ENCODE assay signal across 20 cellular contexts in the genomic region with DNA sequence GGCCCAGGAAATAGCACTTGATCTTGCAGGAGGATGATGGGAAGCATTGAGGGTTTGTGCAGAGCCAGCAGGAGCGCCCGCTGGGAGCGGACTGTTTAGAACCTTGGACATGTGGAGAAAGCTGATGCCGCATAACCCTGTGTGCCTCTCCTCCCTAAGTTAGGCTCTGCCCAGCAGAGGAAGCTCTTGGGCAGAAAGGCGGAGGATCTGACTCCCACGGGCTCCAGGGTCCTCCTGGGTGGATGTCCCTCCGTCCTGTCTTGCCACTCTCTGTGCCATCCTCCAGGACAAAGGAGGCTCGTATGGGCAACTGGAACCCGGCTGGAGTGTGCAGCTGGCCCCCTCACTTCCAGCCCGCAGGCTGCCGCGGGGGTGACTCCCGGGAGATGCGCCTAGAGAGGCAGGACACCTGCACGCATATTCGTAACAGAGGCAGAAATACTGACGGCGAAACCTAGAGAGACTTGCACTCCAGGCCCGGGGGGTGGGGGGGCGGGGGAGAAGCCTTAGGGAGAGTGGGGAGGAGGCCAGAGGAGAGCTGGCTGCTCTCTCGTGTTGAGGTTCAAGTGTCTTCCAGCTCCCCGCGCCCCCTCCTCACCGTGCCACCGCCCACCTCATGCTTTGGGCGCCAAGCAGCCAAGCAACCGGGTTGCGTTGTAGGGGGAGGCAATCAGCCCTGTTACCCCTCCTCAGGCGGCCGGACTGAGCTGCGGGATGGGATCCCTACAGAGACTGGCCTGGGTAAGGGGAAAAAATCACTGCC. TPM values are rescaled to one million over a fixed set of nuclear protein-coding genes. Genes with fewer than 3 reads are reported as not detected.
A peak's percentile ranks its signal among the peaks of the same experiment; 100 is the strongest.
DNase-seq lines count a peak whose midpoint lies in the region; ATAC-seq and TF ChIP-seq lines count a peak whose summit lies in the region.
"Had no signal": no experiment of that assay in that cellular context is flagged by ENCODE, and none has a peak within 500 bp of the region (broad histone marks: within the 10 kb centered on the region; RNA-seq: fewer than 3 reads in every experiment).

No MANE protein-coding gene starts in this region.

- ATAC-seq in RWPE2 (ENCODE audit: low read depth) = peak; percentile 51; the same call in 2 of the 3 replicates
- no peak for ATAC-seq in stimulated activated naive B cell treated with anti-CD40 and anti-IgM and Interleukin-4, amounts not matched to agents 10 μg/mL and 1 μg/mL and 100 μg/mL, for 72 hours (replicated peaks)
- no peak for ATAC-seq in GM21529 (IDR thresholded peaks at IDR 0.05; ENCODE audit: unreplicated experiment)
- ATAC-seq: activated CD8-positive, alpha-beta T cell treated with anti-CD3 and anti-CD28 coated beads for 36 hours had no signal

- H3K27ac ChIP-seq in mammary epithelial cell (ENCODE audit: insufficient read depth, low read depth, low read length) (no peak overlapping the region), breast epithelium (no peak overlapping the region), RWPE2 (ENCODE audit: poor library complexity, severe bottlenecking) (no peak overlapping the region), iPS-18a (ENCODE audit: low read length) (no peak overlapping the region)
- H3K27ac ChIP-seq: coronary artery, sigmoid colon, thoracic aorta had no signal

- no peak for TF ChIP-seq CTCF in mammary epithelial cell (conservative IDR thresholded peaks at IDR 0.05 in 1 of 2, IDR thresholded peaks at IDR 0.05 in 1 of 2; ENCODE audit: extremely low read depth in 1 of 2, insufficient read depth in 1 of 2, low read depth in 1 of 2, low read length in 2 of 2)
- no peak for TF ChIP-seq CTCF in breast epithelium (IDR thresholded peaks at IDR 0.05)
- TF ChIP-seq CTCF in RWPE2 (IDR thresholded peaks at IDR 0.05; ENCODE audit: poor library complexity, severe bottlenecking) = no peak
- no peak for TF ChIP-seq CTCF in mesothelial cell of epicardium (IDR thresholded peaks at IDR 0.05; ENCODE audit: unreplicated experiment)

- H2AFZ ChIP-seq in mammary epithelial cell (ENCODE audit: low read depth, low read length) = peak overlapping the region; percentile 66

- no peaks in the 10 kb centered on the region for H3K36me3 Mint-ChIP-seq in stimulated activated naive B cell treated with anti-CD40 and anti-IgM and Interleukin-4, amounts not matched to agents 10 μg/mL and 1 μg/mL and 100 μg/mL, for 72 hours
- no peaks in the 10 kb centered on the region for H3K36me3 Mint-ChIP-seq in mesothelial cell of epicardium

- peaks cover 71 to 76% of the 10 kb centered on the region in 2 donors for H3K27me3 Mint-ChIP-seq in stimulated activated naive B cell treated with anti-CD40 and anti-IgM and Interleukin-4, amounts not matched to agents 10 μg/mL and 1 μg/mL and 100 μg/mL, for 72 hours
- H3K27me3 Mint-ChIP-seq in mesothelial cell of epicardium (ENCODE audit: low read depth) = peaks cover 95% of the 10 kb centered on the region

- H3K4me1 ChIP-seq in mammary epithelial cell (ENCODE audit: insufficient read depth, low read length) = peaks cover 8% of the 10 kb centered on the region
- H3K4me1 ChIP-seq in breast epithelium = no peaks in the 10 kb centered on the region
- H3K4me1 ChIP-seq in RWPE2 (ENCODE audit: insufficient read depth, poor library complexity, severe bottlenecking) = no peaks in the 10 kb centered on the region
- peaks cover 3% of the 10 kb centered on the region for H3K4me1 ChIP-seq in iPS-18a (ENCODE audit: control insufficient read depth, low read depth, low read length)

- DNase-seq in mammary epithelial cell (no peak), breast epithelium (ENCODE audit: low spot score in 2 of 2) (no peak), RWPE2 (ENCODE audit: low spot score) (no peak), superior temporal gyrus (ENCODE audit: extremely low spot score) (no peak), mesothelial cell of epicardium (ENCODE audit: low spot score in 2 of 2, unreplicated experiment in 2 of 2) (no peak)
- DNase-seq in stimulated activated naive B cell treated with anti-CD40 and anti-IgM and Interleukin-4, amounts not matched to agents 10 μg/mL and 1 μg/mL and 100 μg/mL, for 72 hours = no peak
- DNase-seq: activated CD8-positive, alpha-beta T cell treated with anti-CD3 and anti-CD28 coated beads for 36 hours; GOT3; NCI-H146; NCI-H510A; OCI-M1; sigmoid colon had no signal

- H3K36me3 ChIP-seq in mammary epithelial cell (ENCODE audit: insufficient read depth, low read length) (no peaks in the 10 kb centered on the region), breast epithelium (no peaks in the 10 kb centered on the region), RWPE2 (ENCODE audit: low read depth) (no peaks in the 10 kb centered on the region), iPS-18a (ENCODE audit: control insufficient read depth, low read depth, low read length) (no peaks in the 10 kb centered on the region)
- H3K36me3 ChIP-seq: sigmoid colon, thoracic aorta had no signal

- H3K4me3 Mint-ChIP-seq in stimulated activated naive B cell treated with anti-CD40 and anti-IgM and Interleukin-4, amounts not matched to agents 10 μg/mL and 1 μg/mL and 100 μg/mL, for 72 hours = peak overlapping the region in 1 of 2 donors; percentile 62
- H3K4me3 Mint-ChIP-seq in mesothelial cell of epicardium = no peak overlapping the region

- H3K4me2 ChIP-seq in mammary epithelial cell (ENCODE audit: insufficient read depth, low read depth, low read length) = peak overlapping the region; percentile 76

- H3K9me3 ChIP-seq in mammary epithelial cell (replicated peaks; ENCODE audit: insufficient read depth, low read length) (no peaks in the 10 kb centered on the region), breast epithelium (no peaks in the 10 kb centered on the region), RWPE2 (ENCODE audit: severe bottlenecking) (no peaks in the 10 kb centered on the region), iPS-18a (ENCODE audit: control insufficient read depth, low read depth, low read length) (no peaks in the 10 kb centered on the region)
- H3K9me3 ChIP-seq: sigmoid colon, thoracic aorta had no signal

- CTCF ChIA-PET in mammary epithelial cell (lab: Charles Lee; ENCODE audit: low non-redundant PET) = interaction anchor here (0.6 kb wide), 1 partner anchor 29 kb away, joined by 3 read pairs; no protein-coding TSS in a partner anchor

- no peaks in the 10 kb centered on the region for H3K9me3 Mint-ChIP-seq in stimulated activated naive B cell treated with anti-CD40 and anti-IgM and Interleukin-4, amounts not matched to agents 10 μg/mL and 1 μg/mL and 100 μg/mL, for 72 hours
- H3K9me3 Mint-ChIP-seq in mesothelial cell of epicardium = no peaks in the 10 kb centered on the region
- H3K9me3 Mint-ChIP-seq: activated CD8-positive, alpha-beta T cell treated with anti-CD3 and anti-CD28 coated beads for 36 hours; activated T-helper 1 cell treated with anti-CD3 and anti-CD28 coated beads, Interleukin-12 subunit alpha, Interleukin-12 subunit beta, Interleukin-2, Interleukin-4 antibody, amounts not matched to agents 30 ng/mL and 10 ng/mL and 1 ng/mL, durations not matched to agents 14 hours and 24 hours and 36 hours had no signal

- no peaks in the 10 kb centered on the region for H3K79me2 ChIP-seq in mammary epithelial cell (ENCODE audit: insufficient read depth, low read length)

- H3K9ac ChIP-seq in mammary epithelial cell (ENCODE audit: insufficient read depth, low read length) (no peak overlapping the region), iPS-18a (ENCODE audit: low read length) (no peak overlapping the region)

- no peak overlapping the region for H3K4me3 ChIP-seq in mammary epithelial cell (replicated peaks in 1 of 3; ENCODE audit: insufficient read depth in 1 of 3, low read depth in 2 of 3, low read length in 3 of 3)
- H3K4me3 ChIP-seq in breast epithelium = peak overlapping the region in 1 of 3 donors; percentile 51
- H3K4me3 ChIP-seq in RWPE2 (ENCODE audit: severe bottlenecking) = no peak overlapping the region
- peak overlapping the region; percentile 38 for H3K4me3 ChIP-seq in iPS-18a (ENCODE audit: low read length)

- H3K4me1 Mint-ChIP-seq in stimulated activated naive B cell treated with anti-CD40 and anti-IgM and Interleukin-4, amounts not matched to agents 10 μg/mL and 1 μg/mL and 100 μg/mL, for 72 hours = peaks cover 8 to 30% of the 10 kb centered on the region in 2 donors
- peaks cover 6% of the 10 kb centered on the region for H3K4me1 Mint-ChIP-seq in mesothelial cell of epicardium

- dilution Hi-C loops in mammary epithelial cell (cut with HindIII; ENCODE audit: low sequenced_read_pairs) = no loop called here

- H4K20me1 ChIP-seq in mammary epithelial cell (ENCODE audit: insufficient read depth, low read length) = no peaks in the 10 kb centered on the region

- in situ Hi-C loops in mammary epithelial cell (cut with MboI; ENCODE audit: low sequenced_read_pairs in 2 of 2) = no loop called here

- intact Hi-C loops in mammary epithelial cell (cut with micrococcal nuclease) (no loop called here), breast epithelium (cut with DNase I; ENCODE audit: low total_unique reads) (no loop called here)

- BruUV-seq in mammary epithelial cell (replicated peaks; lab: Mats Ljungman, UMichigan) = no TSS peak

- peak overlapping the region; percentile 4 for H3K27ac Mint-ChIP-seq in stimulated activated naive B cell treated with anti-CD40 and anti-IgM and Interleukin-4, amounts not matched to agents 10 μg/mL and 1 μg/mL and 100 μg/mL, for 72 hours
- no peak overlapping the region for H3K27ac Mint-ChIP-seq in mesothelial cell of epicardium
- H3K27ac Mint-ChIP-seq: activated CD8-positive, alpha-beta T cell treated with anti-CD3 and anti-CD28 coated beads for 36 hours; activated T-helper 1 cell treated with anti-CD3 and anti-CD28 coated beads, Interleukin-12 subunit alpha, Interleukin-12 subunit beta, Interleukin-2, Interleukin-4 antibody, amounts not matched to agents 30 ng/mL and 10 ng/mL and 1 ng/mL, durations not matched to agents 14 hours and 24 hours and 36 hours had no signal

- H3K27me3 ChIP-seq in mammary epithelial cell (ENCODE audit: insufficient read depth, low read length) (peaks cover 42% of the 10 kb centered on the region), breast epithelium (peaks cover 9 to 79% of the 10 kb centered on the region in 2 donors), RWPE2 (ENCODE audit: insufficient read depth, poor library complexity, severe bottlenecking) (peaks cover 48% of the 10 kb centered on the region), iPS-18a (ENCODE audit: control insufficient read depth, insufficient read depth, low read length) (peaks cover 88% of the 10 kb centered on the region)

- 54% methylated on average over 8 of the region's 31 CpGs for WGBS in mammary epithelial cell (ENCODE audit: low coverage, missing lambda C conversion rate)

- no peak for TF ChIP-seq POLR2A in breast epithelium (IDR thresholded peaks at IDR 0.05)

RNA-seq across cellular contexts. Expression of a gene that starts 5.4 kb away (rescaled TPM):
- total RNA-seq in mammary epithelial cell = under 1 TPM in 1 of 2 donors, not detected in 1; 0.38 TPM
- polyA plus RNA-seq in mammary epithelial cell = 0.11 TPM
- polyA minus RNA-seq in mammary epithelial cell = 0.78 TPM
- total RNA-seq in breast epithelium = not detected
- not detected in 3 replicates for total RNA-seq in mesothelial cell of epicardium
- total RNA-seq: aorta, HT-29, mesenteric fat pad, sigmoid colon had no signal
- polyA plus RNA-seq: aorta, sigmoid colon had no signal
